9 cellular contexts compared by ENCODE assay signal in genomic region chr21:42526379-42526727, GRCh38. TPM values are rescaled to one million over a fixed set of nuclear protein-coding genes. Genes with fewer than 3 reads are reported as not detected.
DNase-seq lines count a peak whose midpoint lies in the region; ATAC-seq and TF ChIP-seq lines count a peak whose summit lies in the region.
"Had no signal": no experiment of that assay in that cellular context is flagged by ENCODE, and none has a peak within 500 bp of the region (broad histone marks: within the 10 kb centered on the region; RNA-seq: fewer than 3 reads in every experiment).

No MANE protein-coding gene starts in this region.

- H3K9me3 ChIP-seq in OCI-LY7 (ENCODE audit: low read length), result no peaks in the 10 kb centered on the region
- no peaks in the 10 kb centered on the region for H3K9me3 ChIP-seq in psoas muscle

- intact Hi-C loops in OCI-LY7 (cut with micrococcal nuclease; ENCODE audit: unreplicated experiment) (loop anchor here (5.0 kb wide), 1 partner anchor 36 kb away; no protein-coding TSS in a partner anchor), left ventricle myocardium superior (cut with micrococcal nuclease) (no loop called here), psoas muscle (cut with DNase I) (loop anchor here in 1 of 2 donors (10.0 kb wide), 1 partner anchor 292 kb away; no protein-coding TSS in a partner anchor)

- H3K79me2 ChIP-seq in OCI-LY7 (ENCODE audit: insufficient read depth, low read depth, low read length), result peaks cover 62% of the 10 kb centered on the region

- peak; percentile 51 for ATAC-seq in left ventricle myocardium superior
- ATAC-seq in psoas muscle, result no peak

- H3K36me3 ChIP-seq in OCI-LY7 (ENCODE audit: insufficient read depth, low read length) (peaks cover 91% of the 10 kb centered on the region), psoas muscle (ENCODE audit: insufficient read depth in 1 of 2, low read depth in 1 of 2) (peaks cover 0 to 8% of the 10 kb centered on the region in 2 donors)

- peaks cover 81% of the 10 kb centered on the region for H3K4me1 ChIP-seq in OCI-LY7 (ENCODE audit: insufficient read depth, low read length, poor library complexity, severe bottlenecking)
- H3K4me1 ChIP-seq in psoas muscle, result peaks cover 49% of the 10 kb centered on the region

- no TSS peak for BruUV-seq in OCI-LY7 (replicated peaks; lab: Mats Ljungman, UMichigan)

- no peak overlapping the region for H2AFZ ChIP-seq in OCI-LY7 (ENCODE audit: low read length)

- H3K4me2 ChIP-seq in OCI-LY7 (ENCODE audit: low read length), result peak overlapping the region; percentile 97

- POLR2A ChIA-PET in OCI-LY7 (lab: Charles Lee), result interaction anchor here (1.1 to 3.5 kb wide), 5 partner anchors 10 to 58 kb away, joined by 3 to 32 read pairs (median 5); no protein-coding TSS in a partner anchor

- H3K4me3 ChIP-seq in OCI-LY7 (ENCODE audit: low read depth, low read length, poor library complexity, severe bottlenecking), result peak overlapping the region; percentile 59
- H3K4me3 ChIP-seq in psoas muscle, result no peak overlapping the region

- CTCF ChIA-PET in OCI-LY7 (lab: Charles Lee; ENCODE audit: unreplicated experiment), result interaction anchor here (0.7 to 2.9 kb wide), 3 partner anchors 8 to 35 kb away, joined by 3 to 12 read pairs (median 3); no protein-coding TSS in a partner anchor

- H3K27ac ChIP-seq in OCI-LY7 (ENCODE audit: low read depth, low read length, poor library complexity, severe bottlenecking) (peak overlapping the region; percentile 98), psoas muscle (peak overlapping the region; percentile 88)

- H3K9me2 ChIP-seq in OCI-LY7 (ENCODE audit: insufficient read depth, low read length), result no peaks in the 10 kb centered on the region

- H4K20me1 ChIP-seq in OCI-LY7 (ENCODE audit: insufficient read depth, low read length), result no peaks in the 10 kb centered on the region

- no peaks in the 10 kb centered on the region for H3K27me3 ChIP-seq in psoas muscle (ENCODE audit: insufficient read depth in 3 of 3, low read length in 2 of 3)

- WGBS in psoas muscle, 3 donors, result 54 to 64% (median 56%) methylated on average over 9 of the region's 9 CpGs

- TF ChIP-seq CTCF in OCI-LY7 (conservative IDR thresholded peaks at IDR 0.05; ENCODE audit: low read length), result no peak
- no peak for TF ChIP-seq CTCF in psoas muscle (IDR thresholded peaks at IDR 0.05)

- DNase-seq in HuH-7 (ENCODE audit: low spot score) (peak; percentile 93), OCI-LY7 (ENCODE audit: low spot score) (no peak), left ventricle myocardium superior (peak; percentile 64), psoas muscle (no peak), medulla oblongata (ENCODE audit: extremely low spot score) (no peak)
- DNase-seq in NK-92 treated with Interleukin-12 subunit alpha and Interleukin-12 subunit beta, amount 100 ng/mL, for 24 hours (lab: John Stamatoyannopoulos, UW), result no peak
- no peak for DNase-seq in activated CD4-positive, alpha-beta T cell treated with anti-CD3 and anti-CD28 coated beads, Interleukin-2, amount 50 U/mL, for 1 hour
- DNase-seq: NCI-H1694 treated with DMSO at 0.1 percent for 48 hours had no signal

RNA-seq across cellular contexts. Expression of gene SLC37A1, which starts 12.7 kb away (rescaled TPM):
- 20.5 and 27.6 TPM in 2 replicates for total RNA-seq in OCI-LY7 (2014; rRNA removed; shearing (Covaris generic))
- total RNA-seq in OCI-LY7 (2022) (22.5 and 29.4 TPM in 2 replicates), left ventricle myocardium superior (4.0 TPM), psoas muscle (10 to 100 TPM in 2 of 4 donors, 1 to 10 TPM in 2; 8.0 to 18.9 (median 9.4) TPM)
- polyA plus RNA-seq in psoas muscle, result 1 to 10 TPM; 1.6 to 6.5 (median 3.8) TPM

RNA-seq across cellular contexts. Expression of gene RSPH1, which starts 30.3 kb away (rescaled TPM):
- total RNA-seq in OCI-LY7 (2014; rRNA removed; shearing (Covaris generic)), result 1.9 and 3.9 TPM in 2 replicates
- total RNA-seq in OCI-LY7 (2022) (2.5 and 3.5 TPM in 2 replicates), left ventricle myocardium superior (not detected), psoas muscle (under 1 TPM in 1 of 4 donors, not detected in 3; 0.29 TPM)
- polyA plus RNA-seq in psoas muscle, result under 1 TPM in 1 of 3 donors, not detected in 2; 0.08 TPM
- total RNA-seq: fibroblast of lung had no signal
- polyA plus RNA-seq: fibroblast of lung had no signal

Comparison
In these comparisons a context has a peak if more than half of its experiments do, and no peak if none do; other contexts are left out.
1. DNase-seq: peak in HuH-7 (single experiment) and left ventricle myocardium superior (single experiment); none in OCI-LY7 (single experiment), psoas muscle (0 of 2), NK-92 treated with Interleukin-12 subunit alpha and Interleukin-12 subunit beta, amount 100 ng/mL, for 24 hours (single experiment), medulla oblongata (single experiment) and activated CD4-positive, alpha-beta T cell treated with anti-CD3 and anti-CD28 coated beads, Interleukin-2, amount 50 U/mL, for 1 hour (single experiment).